In the genomic region with DNA sequence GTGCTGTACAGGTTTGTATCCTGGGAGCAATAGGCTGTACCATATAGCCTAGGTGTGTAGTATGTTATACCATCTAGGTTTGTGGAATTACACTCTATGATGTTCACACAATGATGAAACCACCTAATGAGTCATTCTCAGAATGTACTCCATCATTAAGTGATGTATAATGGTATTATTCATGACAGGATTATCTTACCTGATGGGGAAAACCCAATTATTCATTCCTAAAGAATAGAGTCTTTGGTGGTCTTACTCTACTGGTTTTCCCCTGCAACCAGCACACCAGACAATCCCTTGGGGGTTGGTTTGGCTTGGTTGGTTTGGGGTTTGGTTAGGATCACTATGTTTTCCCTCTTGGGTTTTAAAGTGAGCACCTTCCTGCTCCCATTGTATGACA, we compare ENCODE assay signal across 14 cellular contexts. TPM values are rescaled to one million over a fixed set of nuclear protein-coding genes. Genes with fewer than 3 reads are reported as not detected.
DNase-seq lines count a peak whose midpoint lies in the region; ATAC-seq lines count a peak whose summit lies in the region.
"Had no signal": no experiment of that assay in that cellular context is flagged by ENCODE, and none has a peak within 500 bp of the region (broad histone marks: within the 10 kb centered on the region; RNA-seq: fewer than 3 reads in every experiment).

No MANE protein-coding gene starts in this region.

- ATAC-seq in GM18867 (IDR thresholded peaks at IDR 0.05; ENCODE audit: unreplicated experiment) = peak; percentile 43
- ATAC-seq in HG02884 (IDR thresholded peaks at IDR 0.05; ENCODE audit: unreplicated experiment) = peak; percentile 76
- ATAC-seq: Panc1 had no signal

- DNase-seq in Daoy (ENCODE audit: low read depth) (peak; percentile 18), RKO (ENCODE audit: low spot score) (peak; percentile 8), NAMALWA (ENCODE audit: low spot score) (no peak), GF-D8 (lab: John Stamatoyannopoulos, UW) (no peak), D341Med (ENCODE audit: low spot score) (no peak)
- no peak for DNase-seq in effector CD4-positive, alpha-beta T cell
- DNase-seq: activated naive CD4-positive, alpha-beta T cell treated with anti-CD3 and anti-CD28 coated beads, Interleukin-2, amount 50 U/mL, for 16 hours; BE2C; left ventricle myocardium inferior; NCI-H187; stomach had no signal

RNA-seq across cellular contexts. Expression of a gene that starts 12.6 kb away (rescaled TPM):
- not detected in 2 replicates for total RNA-seq in Daoy (2014; rRNA removed; shearing (Covaris generic))
- total RNA-seq: left ventricle myocardium inferior, stomach had no signal

RNA-seq across cellular contexts. Expression of a gene that starts 51.8 kb away (rescaled TPM):
- total RNA-seq in Daoy (2014; rRNA removed; shearing (Covaris generic)) = not detected in 2 replicates
- total RNA-seq: left ventricle myocardium inferior, stomach had no signal

Comparison
In these comparisons a context has a peak if more than half of its experiments do, and no peak if none do; other contexts are left out.
1. DNase-seq: peak in Daoy (single experiment) and RKO (single experiment); none in NAMALWA (single experiment), effector CD4-positive, alpha-beta T cell (single experiment), GF-D8 (single experiment) and D341Med (single experiment).